ENCODE assay signal across 3 cellular contexts in the genomic region with DNA sequence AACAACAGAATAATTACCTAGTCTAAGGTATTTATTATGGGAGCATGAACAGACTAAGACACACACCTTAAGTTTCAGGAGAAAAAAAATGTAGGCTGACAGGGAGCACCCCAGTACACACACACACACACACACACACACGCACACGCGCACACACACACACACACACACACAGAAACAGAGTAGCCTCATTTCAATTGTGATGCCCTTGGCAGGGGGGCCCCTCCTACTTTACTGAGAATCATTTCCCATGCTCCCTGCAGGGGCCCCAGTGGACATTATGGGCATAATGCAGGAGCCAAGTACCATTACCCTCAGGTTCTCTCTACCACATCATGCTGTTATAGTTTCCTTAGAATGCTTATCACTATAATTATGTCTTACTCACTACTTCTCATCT.
TF ChIP-seq lines count a peak whose summit lies in the region.

No MANE protein-coding gene starts in this region.

TF ChIP-seq in HepG2, 621 proteins besides CTCF, POLR2A, EP300 and RAD21 (continues in another document):
- TF ChIP-seq FOXP4 (CRISPR knock-in tag; IDR thresholded peaks at IDR 0.05) (no peak), KLF15 (CRISPR knock-in tag; IDR thresholded peaks at IDR 0.05; ENCODE audit: borderline replicate concordance) (no peak), SMAD3 (CRISPR knock-in tag; IDR thresholded peaks at IDR 0.05) (no peak), CCDC6 (CRISPR knock-in tag; IDR thresholded peaks at IDR 0.05) (no peak), TBL1XR1 (IDR thresholded peaks at IDR 0.05; ENCODE audit: borderline replicate concordance, low read length, partially characterized antibody) (no peak), KLF11 (CRISPR knock-in tag; IDR thresholded peaks at IDR 0.05) (no peak), ZFP37 (CRISPR knock-in tag; IDR thresholded peaks at IDR 0.05; ENCODE audit: borderline replicate concordance) (no peak), ZMYM2 (CRISPR knock-in tag; IDR thresholded peaks at IDR 0.05) (no peak), HNRNPK (IDR thresholded peaks at IDR 0.05; ENCODE audit: low read depth, low read length, poor library complexity, severe bottlenecking) (no peak), MTA1 (CRISPR knock-in tag; IDR thresholded peaks at IDR 0.05; ENCODE audit: borderline replicate concordance) (no peak), ZZZ3 (CRISPR knock-in tag; IDR thresholded peaks at IDR 0.05; ENCODE audit: borderline replicate concordance) (no peak), SIX4 (CRISPR knock-in tag; IDR thresholded peaks at IDR 0.05) (no peak), HES4 (CRISPR knock-in tag; IDR thresholded peaks at IDR 0.05; ENCODE audit: borderline replicate concordance) (no peak), REL (CRISPR knock-in tag; conservative IDR thresholded peaks at IDR 0.05) (no peak), TRIM22 (IDR thresholded peaks at IDR 0.05) (no peak), KAT2B (IDR thresholded peaks at IDR 0.05; ENCODE audit: borderline replicate concordance, low read depth, low read length) (no peak)
- TF ChIP-seq, protein P1, sequence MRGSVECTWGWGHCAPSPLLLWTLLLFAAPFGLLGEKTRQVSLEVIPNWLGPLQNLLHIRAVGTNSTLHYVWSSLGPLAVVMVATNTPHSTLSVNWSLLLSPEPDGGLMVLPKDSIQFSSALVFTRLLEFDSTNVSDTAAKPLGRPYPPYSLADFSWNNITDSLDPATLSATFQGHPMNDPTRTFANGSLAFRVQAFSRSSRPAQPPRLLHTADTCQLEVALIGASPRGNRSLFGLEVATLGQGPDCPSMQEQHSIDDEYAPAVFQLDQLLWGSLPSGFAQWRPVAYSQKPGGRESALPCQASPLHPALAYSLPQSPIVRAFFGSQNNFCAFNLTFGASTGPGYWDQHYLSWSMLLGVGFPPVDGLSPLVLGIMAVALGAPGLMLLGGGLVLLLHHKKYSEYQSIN (CRISPR knock-in tag; IDR thresholded peaks at IDR 0.05; ENCODE audit: borderline replicate concordance) = no peak

TF ChIP-seq in IMR-90, 13 proteins besides CTCF, POLR2A, EP300 and RAD21:
- no peak for TF ChIP-seq ELK1 (IDR thresholded peaks at IDR 0.05; ENCODE audit: borderline replicate concordance, low read depth, low read length)
- no peak for TF ChIP-seq MXI1 (IDR thresholded peaks at IDR 0.05; ENCODE audit: borderline replicate concordance, low read depth, low read length)
- TF ChIP-seq BHLHE40 (IDR thresholded peaks at IDR 0.05; ENCODE audit: low read depth, low read length) = no peak
- TF ChIP-seq RFX5 (IDR thresholded peaks at IDR 0.05; ENCODE audit: low read depth, low read length) = no peak
- TF ChIP-seq MAZ (IDR thresholded peaks at IDR 0.05; ENCODE audit: borderline replicate concordance, low read depth, low read length) = no peak
- TF ChIP-seq RCOR1 (IDR thresholded peaks at IDR 0.05; ENCODE audit: insufficient replicate concordance, low read length) = no peak
- no peak for TF ChIP-seq NFE2L2 (IDR thresholded peaks at IDR 0.05; ENCODE audit: low read depth, low read length)
- no peak for TF ChIP-seq MAFK (IDR thresholded peaks at IDR 0.05; ENCODE audit: low read depth, low read length)
- TF ChIP-seq CHD1 (IDR thresholded peaks at IDR 0.05; ENCODE audit: low read depth, low read length) = no peak
- TF ChIP-seq USF2 (IDR thresholded peaks at IDR 0.05; ENCODE audit: low read depth, low read length) = no peak

TF ChIP-seq in K562, 482 proteins besides CTCF, POLR2A, EP300 and RAD21:
- TF ChIP-seq BCOR (IDR thresholded peaks at IDR 0.05) = no peak
- TF ChIP-seq RAD51 (IDR thresholded peaks at IDR 0.05; ENCODE audit: borderline replicate concordance, low read depth) = no peak
- TF ChIP-seq HNRNPH1 (optimal IDR thresholded peaks at IDR 0.05; ENCODE audit: low read depth, low read length) = no peak
- TF ChIP-seq PURB (CRISPR knock-in tag; IDR thresholded peaks at IDR 0.05; ENCODE audit: low read depth) = no peak
- TF ChIP-seq CGGBP1 (CRISPR knock-in tag; IDR thresholded peaks at IDR 0.05) = no peak
- TF ChIP-seq TGIF2 (CRISPR knock-in tag; IDR thresholded peaks at IDR 0.05) = no peak
- TF ChIP-seq, protein P2, sequence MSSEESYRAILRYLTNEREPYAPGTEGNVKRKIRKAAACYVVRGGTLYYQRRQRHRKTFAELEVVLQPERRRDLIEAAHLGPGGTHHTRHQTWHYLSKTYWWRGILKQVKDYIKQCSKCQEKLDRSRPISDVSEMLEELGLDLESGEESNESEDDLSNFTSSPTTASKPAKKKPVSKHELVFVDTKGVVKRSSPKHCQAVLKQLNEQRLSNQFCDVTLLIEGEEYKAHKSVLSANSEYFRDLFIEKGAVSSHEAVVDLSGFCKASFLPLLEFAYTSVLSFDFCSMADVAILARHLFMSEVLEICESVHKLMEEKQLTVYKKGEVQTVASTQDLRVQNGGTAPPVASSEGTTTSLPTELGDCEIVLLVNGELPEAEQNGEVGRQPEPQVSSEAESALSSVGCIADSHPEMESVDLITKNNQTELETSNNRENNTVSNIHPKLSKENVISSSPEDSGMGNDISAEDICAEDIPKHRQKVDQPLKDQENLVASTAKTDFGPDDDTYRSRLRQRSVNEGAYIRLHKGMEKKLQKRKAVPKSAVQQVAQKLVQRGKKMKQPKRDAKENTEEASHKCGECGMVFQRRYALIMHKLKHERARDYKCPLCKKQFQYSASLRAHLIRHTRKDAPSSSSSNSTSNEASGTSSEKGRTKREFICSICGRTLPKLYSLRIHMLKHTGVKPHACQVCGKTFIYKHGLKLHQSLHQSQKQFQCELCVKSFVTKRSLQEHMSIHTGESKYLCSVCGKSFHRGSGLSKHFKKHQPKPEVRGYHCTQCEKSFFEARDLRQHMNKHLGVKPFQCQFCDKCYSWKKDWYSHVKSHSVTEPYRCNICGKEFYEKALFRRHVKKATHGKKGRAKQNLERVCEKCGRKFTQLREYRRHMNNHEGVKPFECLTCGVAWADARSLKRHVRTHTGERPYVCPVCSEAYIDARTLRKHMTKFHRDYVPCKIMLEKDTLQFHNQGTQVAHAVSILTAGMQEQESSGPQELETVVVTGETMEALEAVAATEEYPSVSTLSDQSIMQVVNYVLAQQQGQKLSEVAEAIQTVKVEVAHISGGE (CRISPR knock-in tag; IDR thresholded peaks at IDR 0.05) = no peak
- TF ChIP-seq KLF6 (CRISPR knock-in tag; IDR thresholded peaks at IDR 0.05; ENCODE audit: borderline replicate concordance) = no peak
- TF ChIP-seq, protein P3, sequence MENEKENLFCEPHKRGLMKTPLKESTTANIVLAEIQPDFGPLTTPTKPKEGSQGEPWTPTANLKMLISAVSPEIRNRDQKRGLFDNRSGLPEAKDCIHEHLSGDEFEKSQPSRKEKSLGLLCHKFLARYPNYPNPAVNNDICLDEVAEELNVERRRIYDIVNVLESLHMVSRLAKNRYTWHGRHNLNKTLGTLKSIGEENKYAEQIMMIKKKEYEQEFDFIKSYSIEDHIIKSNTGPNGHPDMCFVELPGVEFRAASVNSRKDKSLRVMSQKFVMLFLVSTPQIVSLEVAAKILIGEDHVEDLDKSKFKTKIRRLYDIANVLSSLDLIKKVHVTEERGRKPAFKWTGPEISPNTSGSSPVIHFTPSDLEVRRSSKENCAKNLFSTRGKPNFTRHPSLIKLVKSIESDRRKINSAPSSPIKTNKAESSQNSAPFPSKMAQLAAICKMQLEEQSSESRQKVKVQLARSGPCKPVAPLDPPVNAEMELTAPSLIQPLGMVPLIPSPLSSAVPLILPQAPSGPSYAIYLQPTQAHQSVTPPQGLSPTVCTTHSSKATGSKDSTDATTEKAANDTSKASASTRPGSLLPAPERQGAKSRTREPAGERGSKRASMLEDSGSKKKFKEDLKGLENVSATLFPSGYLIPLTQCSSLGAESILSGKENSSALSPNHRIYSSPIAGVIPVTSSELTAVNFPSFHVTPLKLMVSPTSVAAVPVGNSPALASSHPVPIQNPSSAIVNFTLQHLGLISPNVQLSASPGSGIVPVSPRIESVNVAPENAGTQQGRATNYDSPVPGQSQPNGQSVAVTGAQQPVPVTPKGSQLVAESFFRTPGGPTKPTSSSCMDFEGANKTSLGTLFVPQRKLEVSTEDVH (IDR thresholded peaks at IDR 0.05; ENCODE audit: low read depth, partially characterized antibody) = no peak
- TF ChIP-seq LARP7 (IDR thresholded peaks at IDR 0.05) = no peak
- no peak for TF ChIP-seq ZNF282 (CRISPR knock-in tag; IDR thresholded peaks at IDR 0.05)
TF ChIP-seq in K562: peak in this region for 0.
